ENCODE assay signal across 1 cellular context in genomic region chr7:138546064-138546619, GRCh38.
TF ChIP-seq lines count a peak whose summit lies in the region.

No MANE protein-coding gene starts in this region.

TF ChIP-seq in K562, 482 proteins besides CTCF, POLR2A, EP300 and RAD21 (continued from another document):
- TF ChIP-seq MGA (IDR thresholded peaks at IDR 0.05): no peak
